ENCODE assay signal across 8 cellular contexts in the genomic region with DNA sequence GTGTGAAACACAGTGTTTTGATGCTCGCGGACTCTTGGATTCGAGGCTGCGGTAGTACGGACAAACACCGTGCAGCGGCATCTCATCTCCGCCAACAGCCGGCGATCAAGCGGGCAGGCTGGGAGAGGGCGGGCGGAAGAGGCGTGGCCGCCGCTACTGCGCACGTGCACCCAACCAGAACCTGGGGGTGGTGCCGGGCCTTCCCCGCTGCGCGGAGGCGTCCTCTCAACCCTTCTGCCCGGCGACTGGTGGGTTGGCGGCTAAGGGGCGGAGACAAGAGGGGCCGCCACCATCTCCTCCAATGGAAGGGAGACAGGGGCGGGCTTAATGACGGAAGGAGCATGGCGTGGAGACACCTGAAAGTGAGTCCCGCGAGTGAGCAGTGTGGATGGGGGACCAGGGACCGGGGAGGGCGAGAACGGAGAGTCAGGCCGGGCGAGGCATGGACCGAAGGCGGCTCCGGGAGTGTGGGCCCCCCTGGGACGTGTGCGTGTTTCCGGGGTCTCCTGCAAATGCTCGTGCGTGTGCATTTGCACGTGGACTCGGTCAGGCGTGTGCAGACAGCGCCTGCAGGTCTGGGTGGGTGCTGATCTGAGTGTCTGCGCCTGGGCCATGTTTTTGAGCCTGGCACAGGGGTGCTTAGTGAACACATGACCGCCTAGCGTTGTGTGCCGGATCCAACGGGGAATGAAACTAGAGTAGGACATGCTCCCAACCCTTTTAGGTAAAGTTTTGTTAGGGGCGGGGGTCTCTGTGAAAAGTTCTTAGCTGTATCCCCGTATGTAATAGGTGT. TPM values are rescaled to one million over a fixed set of nuclear protein-coding genes. Genes with fewer than 3 reads are reported as not detected.
DNase-seq lines count a peak whose midpoint lies in the region; ATAC-seq and TF ChIP-seq lines count a peak whose summit lies in the region.

A gene (plus strand): TSS at position 321 of the 793 bp plus-strand sequence. CDS start 21 bp downstream, at position 342.

- WGBS in esophagus, 2 donors: 0 to 1% methylated on average over 55 to 57 of the region's 57 CpGs

- no peaks in the 10 kb centered on the region for H3K9me3 ChIP-seq in esophagus (ENCODE audit: control insufficient read depth in 2 of 2, insufficient read depth in 1 of 2, low read depth in 1 of 2, low read length in 1 of 2)
- H3K9me3 ChIP-seq in muscle layer of colon (ENCODE audit: low read length): no peaks in the 10 kb centered on the region

- H3K36me3 ChIP-seq in esophagus (ENCODE audit: control insufficient read depth in 2 of 2, insufficient read depth in 2 of 2, low read length in 1 of 2): peaks cover 0 to 5% of the 10 kb centered on the region in 2 donors
- H3K36me3 ChIP-seq in muscle layer of colon (ENCODE audit: insufficient read depth, low read length): no peaks in the 10 kb centered on the region

- H3K27ac ChIP-seq in esophagus (ENCODE audit: low read depth in 2 of 2, low read length in 1 of 2) (peak within 1 kb of the TSS in 1 of 2 donors; percentile 59), muscle layer of colon (ENCODE audit: low read depth, low read length) (peak within 1 kb of the TSS; percentile 52)

- DNase-seq in DMS79 (lab: John Stamatoyannopoulos, UW) (peak; percentile 87), KG1 (lab: John Stamatoyannopoulos, UW) (peak; percentile 87)
- peak; percentile 95 for DNase-seq in activated T-cell treated with anti-CD3 and anti-CD28 coated beads, Interleukin-2, amount 50 U/mL, for 1 hour
- peak; percentile 93 to 94 for DNase-seq in stimulated activated CD8-positive, alpha-beta memory T cell treated with anti-CD3 and anti-CD28 coated beads, Interleukin-7, amount 100 ng/mL, for 1 hour (ENCODE audit: low read depth in 2 of 2)

- H3K4me3 ChIP-seq in esophagus (ENCODE audit: low read depth in 1 of 2, low read length in 2 of 2): peak within 1 kb of the TSS; percentile 60 to 83
- H3K4me3 ChIP-seq in muscle layer of colon (ENCODE audit: low read depth in 1 of 2, low read length in 2 of 2): peak within 1 kb of the TSS; percentile 91 to 97

- H3K9ac ChIP-seq in muscle layer of colon (ENCODE audit: low read length): no peak within 1 kb of the TSS

- H3K27me3 ChIP-seq in esophagus (ENCODE audit: control insufficient read depth in 1 of 2, insufficient read depth in 2 of 2, low read length in 2 of 2): no peaks in the 10 kb centered on the region
- H3K27me3 ChIP-seq in muscle layer of colon (ENCODE audit: control insufficient read depth in 1 of 2, insufficient read depth in 2 of 2, low read length in 2 of 2): no peaks in the 10 kb centered on the region

- peak; percentile 99 for ATAC-seq in GM21737 (IDR thresholded peaks at IDR 0.05; ENCODE audit: unreplicated experiment)

- H3K4me1 ChIP-seq in esophagus (ENCODE audit: control insufficient read depth in 2 of 2, insufficient read depth in 2 of 2, low read length in 1 of 2): peaks cover 0 to 2% of the 10 kb centered on the region in 2 donors
- H3K4me1 ChIP-seq in muscle layer of colon (ENCODE audit: insufficient read depth, low read length): no peaks in the 10 kb centered on the region

TF ChIP-seq in PFSK-1, 5 proteins besides CTCF, POLR2A, EP300 and RAD21:
- TF ChIP-seq TAF1 (IDR thresholded peaks at IDR 0.05; ENCODE audit: borderline replicate concordance, insufficient read depth, low read length) (peak; percentile 77; the same call in 1 of the 2 replicates), SIN3A (IDR thresholded peaks at IDR 0.05; ENCODE audit: borderline replicate concordance, insufficient read depth, low read length) (peak; percentile 87; the same call in 1 of the 2 replicates), POLR2AphosphoS5 (IDR thresholded peaks at IDR 0.05; ENCODE audit: low read depth, low read length) (peak; percentile 75; the same call in 1 of the 2 replicates), FOXP2 (optimal IDR thresholded peaks at IDR 0.05; ENCODE audit: borderline replicate concordance, extremely low read depth, extremely low read length, insufficient read depth) (no peak)

RNA-seq across cellular contexts. Expression of the gene that starts here (rescaled TPM):
- polyA plus RNA-seq in PFSK-1 (2012; ENCODE audit: insufficient read length, low read depth): 6.3 TPM
- 1 to 10 TPM; 3.1 to 5.6 TPM for polyA plus RNA-seq in esophagus
